Comparison of ENCODE assay signal across 36 cellular contexts in genomic region chr9:137066096-137066861, GRCh38. TPM values are rescaled to one million over a fixed set of nuclear protein-coding genes. Genes with fewer than 3 reads are reported as not detected.
"Had no signal": no experiment of that assay in that cellular context is flagged by ENCODE, and none has a peak within 500 bp of the region (broad histone marks: within the 10 kb centered on the region; RNA-seq: fewer than 3 reads in every experiment).

No MANE protein-coding gene starts in this region.

- DNase-seq: activated CD4-positive, alpha-beta memory T cell treated with anti-CD3 and anti-CD28 coated beads, Interleukin-2, amount 10 ng/mL, durations not matched to agents 7 days and 5 days; activated CD4-positive, alpha-beta T cell treated with anti-CD3 and anti-CD28 coated beads for 1 hour; activated CD4-positive, alpha-beta T cell treated with anti-CD3 and anti-CD28 coated beads for 48 hours; activated CD4-positive, CD25-positive, alpha-beta regulatory T cell; activated effector memory CD4-positive, alpha-beta T cell treated with anti-CD3 and anti-CD28 coated beads, Interleukin-2, amount 50 U/mL, for 16 hours; activated naive CD4-positive, alpha-beta T cell; activated naive CD4-positive, alpha-beta T cell treated with anti-CD3 and anti-CD28 coated beads, Interleukin-2, amount 50 U/mL, for 16 hours; activated naive CD8-positive, alpha-beta T cell treated with anti-CD3 and anti-CD28 coated beads, Interleukin-2, amount 10 ng/mL, durations not matched to agents 7 days and 5 days; activated T-cell treated with anti-CD3 and anti-CD28 coated beads, Interleukin-2, amount 50 U/mL, for 1 hour; activated T-cell treated with anti-CD3 and anti-CD28 coated beads, Interleukin-2, amount 50 U/mL, for 72 hours; amygdala; Karpas-422; KBM-7; MG63; NCI-H1048; NCI-H1105 treated with DMSO at 0.1 percent for 48 hours; NCI-H1436; NCI-H1694; NCI-H1930; NCI-H2081 treated with DMSO at 0.1 percent for 48 hours; NCI-H345; NCI-H524 treated with DMSO at 0.1 percent for 48 hours; SIG-M5; T-cell; T-helper 2 cell; T-helper 9 cell; WERI-Rb-1 had no signal

- H3K9me3 ChIP-seq: ascending aorta, MG63 had no signal

- H3K36me3 ChIP-seq: ascending aorta, cardiac muscle cell had no signal

- H3K4me3 ChIP-seq: ascending aorta, cardiac muscle cell, MG63 had no signal

- H3K27ac ChIP-seq: ascending aorta, cardiac muscle cell, WERI-Rb-1 had no signal

- H3K27me3 ChIP-seq: MG63 had no signal

- ATAC-seq: activated T-cell treated with anti-CD3 and anti-CD28 coated beads, Interleukin-2, amount 50 U/mL, for 72 hours; activated T-helper 17 cell treated with anti-CD3 and anti-CD28 coated beads, Interleukin-2, amount 50 U/mL, for 72 hours; Panc1; SK-N-SH treated with all-trans-retinoic acid at 6 μM for 48 hours; T-cell had no signal

RNA-seq across cellular contexts. Expression of gene ENTPD2, which starts 12.4 kb away (rescaled TPM):
- total RNA-seq: activated CD8-positive, alpha-beta memory T cell treated with anti-CD3 and anti-CD28 coated beads for 36 hours; activated naive CD8-positive, alpha-beta T cell treated with anti-CD3 and anti-CD28 coated beads, Interleukin-2, amount 10 ng/mL, durations not matched to agents 7 days and 5 days; ascending aorta; cardiac muscle cell; NCI-H460; RPMI7951; SK-MEL-5 had no signal
- polyA plus RNA-seq: cardiac muscle cell had no signal
